16 cellular contexts compared by ENCODE assay signal in the genomic region with DNA sequence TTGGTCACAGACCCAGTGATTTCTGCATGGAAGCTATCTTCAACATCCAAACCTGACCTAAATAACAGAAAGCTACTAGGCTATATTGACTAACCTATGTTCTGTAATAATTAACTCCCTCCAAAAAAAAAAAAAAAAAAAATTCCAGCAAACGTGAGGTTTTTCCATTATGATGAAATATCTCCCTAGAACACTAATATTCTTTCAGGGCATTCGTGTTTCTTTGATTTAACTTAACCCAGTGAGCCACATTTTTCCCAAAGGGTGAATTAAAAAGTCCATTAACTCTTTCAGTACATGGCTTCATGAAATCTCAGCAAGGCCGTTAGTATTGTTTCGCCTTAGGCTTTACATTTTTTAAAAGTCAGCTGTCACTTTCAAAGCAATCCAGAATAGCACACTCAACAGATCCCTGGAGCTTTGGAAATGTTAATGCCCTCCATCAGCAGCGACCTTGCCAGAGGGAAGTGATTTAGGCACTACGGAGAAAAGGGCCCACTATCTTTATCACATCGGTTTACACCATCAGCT.
DNase-seq lines count a peak whose midpoint lies in the region; ATAC-seq and TF ChIP-seq lines count a peak whose summit lies in the region.
"Had no signal": no experiment of that assay in that cellular context is flagged by ENCODE, and none has a peak within 500 bp of the region (broad histone marks: within the 10 kb centered on the region; RNA-seq: fewer than 3 reads in every experiment).

No MANE protein-coding gene starts in this region.

- H3K9me3 ChIP-seq in HUES48 (ENCODE audit: control insufficient read depth, insufficient read depth, low read length): no peaks in the 10 kb centered on the region
- H3K9me3 ChIP-seq: SJSA1 had no signal

- peak; percentile 84 for ATAC-seq in WTC11
- ATAC-seq in left lobe of liver: peak; percentile 71
- ATAC-seq in GM21526 (IDR thresholded peaks at IDR 0.05; ENCODE audit: low FRiP score, unreplicated experiment): no peak
- no peak for ATAC-seq in left ventricle myocardium superior
- no peak for ATAC-seq in GM18517 (IDR thresholded peaks at IDR 0.05; ENCODE audit: unreplicated experiment)
- ATAC-seq: CD8-positive, alpha-beta T cell had no signal

- peaks cover 18% of the 10 kb centered on the region for H3K4me1 ChIP-seq in HUES48 (ENCODE audit: control insufficient read depth, insufficient read depth, low read length)

- 0 out of 2 replicates have a peak, but pooled peaks cover 3% of the 10 kb centered on the region for H3K9me3 Mint-ChIP-seq in WTC11
- H3K9me3 Mint-ChIP-seq: CD8-positive, alpha-beta T cell; HFFc6 had no signal

- peak overlapping the region; percentile 26 for H3K4me3 Mint-ChIP-seq in WTC11
- H3K4me3 Mint-ChIP-seq: CD8-positive, alpha-beta T cell; HFFc6; IgD-negative memory B cell had no signal

- H3K27ac ChIP-seq in HUES48 (ENCODE audit: low read depth, low read length): peak overlapping the region; percentile 21
- H3K27ac ChIP-seq: SJSA1 had no signal

- CTCF ChIA-PET in WTC11 (lab: Charles Lee): interaction anchor here (0.7 to 1.2 kb wide), 2 partner anchors 42 to 333 kb away, joined by 3 to 5 read pairs; no protein-coding TSS in a partner anchor

- H3K4me1 Mint-ChIP-seq in WTC11: peaks cover 38% of the 10 kb centered on the region
- H3K4me1 Mint-ChIP-seq: IgD-negative memory B cell had no signal

- POLR2A ChIA-PET in WTC11 (lab: Charles Lee): no interaction called here

- TF ChIP-seq CTCF in WTC11 (IDR thresholded peaks at IDR 0.05): no peak

- H3K4me3 ChIP-seq in HUES48 (ENCODE audit: low read depth, low read length): no peak overlapping the region
- H3K4me3 ChIP-seq: SJSA1 had no signal

- intact Hi-C loops in left ventricle myocardium superior (cut with micrococcal nuclease): no loop called here

- no peaks in the 10 kb centered on the region for H3K27me3 ChIP-seq in HUES48 (ENCODE audit: control insufficient read depth, insufficient read depth, low read length)
- H3K27me3 ChIP-seq: SJSA1 had no signal

- H3K27me3 Mint-ChIP-seq in WTC11 (ENCODE audit: low read depth): no peaks in the 10 kb centered on the region

- no peaks in the 10 kb centered on the region for H3K36me3 Mint-ChIP-seq in WTC11
- H3K36me3 Mint-ChIP-seq: CD8-positive, alpha-beta T cell; IgD-negative memory B cell had no signal

- H3K27ac Mint-ChIP-seq in WTC11: peak overlapping the region; percentile 89
- H3K27ac Mint-ChIP-seq: CD8-positive, alpha-beta T cell; HFFc6; IgD-negative memory B cell had no signal

- no peak for DNase-seq in WTC11 (ENCODE audit: low spot score)
- no peak for DNase-seq in left lobe of liver (ENCODE audit: low spot score)
- peak; percentile 44 for DNase-seq in retina
- no peak for DNase-seq in left ventricle myocardium superior
- DNase-seq: CD8-positive, alpha-beta T cell; DND-41; HFFc6; NCI-H1417; NCI-H1930; NCI-H524 treated with DMSO at 0.1 percent for 48 hours; OCI-M1 had no signal

- H3K36me3 ChIP-seq in HUES48 (ENCODE audit: control insufficient read depth, insufficient read depth, low read length): no peaks in the 10 kb centered on the region
- H3K36me3 ChIP-seq: SJSA1 had no signal

- H3K9ac ChIP-seq in HUES48 (ENCODE audit: low read depth, low read length): no peak overlapping the region

TF ChIP-seq in WTC11, 78 proteins besides CTCF, POLR2A, EP300 and RAD21:
- TF ChIP-seq FOXP1 (CRISPR knock-in tag; IDR thresholded peaks at IDR 0.05; ENCODE audit: borderline replicate concordance): no peak
- no peak for TF ChIP-seq ZNF263 (CRISPR knock-in tag; IDR thresholded peaks at IDR 0.05; ENCODE audit: low read depth)
- no peak for TF ChIP-seq OVOL2 (CRISPR knock-in tag; IDR thresholded peaks at IDR 0.05; ENCODE audit: borderline replicate concordance)
- TF ChIP-seq ELF4 (CRISPR knock-in tag; IDR thresholded peaks at IDR 0.05; ENCODE audit: low read depth): no peak
- TF ChIP-seq, protein P1, sequence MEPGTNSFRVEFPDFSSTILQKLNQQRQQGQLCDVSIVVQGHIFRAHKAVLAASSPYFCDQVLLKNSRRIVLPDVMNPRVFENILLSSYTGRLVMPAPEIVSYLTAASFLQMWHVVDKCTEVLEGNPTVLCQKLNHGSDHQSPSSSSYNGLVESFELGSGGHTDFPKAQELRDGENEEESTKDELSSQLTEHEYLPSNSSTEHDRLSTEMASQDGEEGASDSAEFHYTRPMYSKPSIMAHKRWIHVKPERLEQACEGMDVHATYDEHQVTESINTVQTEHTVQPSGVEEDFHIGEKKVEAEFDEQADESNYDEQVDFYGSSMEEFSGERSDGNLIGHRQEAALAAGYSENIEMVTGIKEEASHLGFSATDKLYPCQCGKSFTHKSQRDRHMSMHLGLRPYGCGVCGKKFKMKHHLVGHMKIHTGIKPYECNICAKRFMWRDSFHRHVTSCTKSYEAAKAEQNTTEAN (CRISPR knock-in tag; IDR thresholded peaks at IDR 0.05): no peak
- no peak for TF ChIP-seq PRRX2 (CRISPR knock-in tag; IDR thresholded peaks at IDR 0.05)
- no peak for TF ChIP-seq FOXJ3 (CRISPR knock-in tag; IDR thresholded peaks at IDR 0.05; ENCODE audit: borderline replicate concordance)
- TF ChIP-seq NFYB (CRISPR knock-in tag; conservative IDR thresholded peaks at IDR 0.05; ENCODE audit: low read depth): no peak
- no peak for TF ChIP-seq SOX15 (CRISPR knock-in tag; IDR thresholded peaks at IDR 0.05)
- TF ChIP-seq ZNF423 (CRISPR knock-in tag; IDR thresholded peaks at IDR 0.05): no peak
- TF ChIP-seq, protein P2, sequence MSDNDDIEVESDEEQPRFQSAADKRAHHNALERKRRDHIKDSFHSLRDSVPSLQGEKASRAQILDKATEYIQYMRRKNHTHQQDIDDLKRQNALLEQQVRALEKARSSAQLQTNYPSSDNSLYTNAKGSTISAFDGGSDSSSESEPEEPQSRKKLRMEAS (CRISPR knock-in tag; IDR thresholded peaks at IDR 0.05): no peak
- no peak for TF ChIP-seq ZMAT4 (CRISPR knock-in tag; IDR thresholded peaks at IDR 0.05)
- TF ChIP-seq ZNF317 (CRISPR knock-in tag; IDR thresholded peaks at IDR 0.05; ENCODE audit: borderline replicate concordance, low read depth): no peak
- TF ChIP-seq SP1 (CRISPR knock-in tag; conservative IDR thresholded peaks at IDR 0.05): no peak
- TF ChIP-seq EMX1 (CRISPR knock-in tag; IDR thresholded peaks at IDR 0.05): no peak

Comparison
In these comparisons a context has a peak if more than half of its experiments do, and no peak if none do; other contexts are left out.
1. ATAC-seq: peak in WTC11 (single experiment) and left lobe of liver (single experiment); none in GM21526 (single experiment), left ventricle myocardium superior (single experiment) and GM18517 (single experiment).